ENCODE assay signal across 8 cellular contexts in the genomic region with DNA sequence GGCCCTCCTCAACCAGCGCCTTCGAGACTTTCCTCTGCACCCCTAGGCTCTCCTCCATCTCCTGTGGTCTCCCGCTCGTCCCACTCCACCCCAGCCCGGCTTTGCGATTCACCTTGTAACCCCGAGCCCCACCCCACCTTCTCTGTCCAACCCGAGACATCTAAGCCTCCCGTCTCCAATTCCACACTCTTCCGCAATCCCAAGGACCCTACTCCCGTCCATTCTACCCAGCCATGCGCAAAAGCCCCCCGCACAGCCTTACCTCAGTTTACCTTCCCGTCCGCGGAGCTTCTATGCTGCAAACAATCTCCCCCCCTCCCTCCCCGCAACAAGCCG. TPM values are rescaled to one million over a fixed set of nuclear protein-coding genes. Genes with fewer than 3 reads are reported as not detected.
DNase-seq lines count a peak whose midpoint lies in the region; ATAC-seq and TF ChIP-seq lines count a peak whose summit lies in the region.

No MANE protein-coding gene starts in this region.

- peak overlapping the region; percentile 73 for H3K4me2 ChIP-seq in DND-41 (ENCODE audit: insufficient read depth, low read length)
- H3K4me2 ChIP-seq in HCT116 (ENCODE audit: low read length), result peak overlapping the region; percentile 92

- H3K36me3 ChIP-seq in DND-41 (ENCODE audit: insufficient read depth, low read length) (peaks cover 44% of the 10 kb centered on the region), HCT116 (ENCODE audit: control insufficient read depth in 1 of 2, insufficient read depth in 2 of 2, low read length in 2 of 2) (peaks cover 5 to 7% of the 10 kb centered on the region in 2 experiments; a peak in 3 of 4 replicates), SK-N-MC (ENCODE audit: insufficient read depth, low read length) (peaks cover 19% of the 10 kb centered on the region), gastroesophageal sphincter (peaks cover 0 to 18% of the 10 kb centered on the region in 2 donors)

- H4K20me1 ChIP-seq in DND-41 (ENCODE audit: insufficient read depth, low read length) (peaks cover 37% of the 10 kb centered on the region), HCT116 (ENCODE audit: insufficient read depth) (no peaks in the 10 kb centered on the region)

- H3K4me3 ChIP-seq in DND-41 (ENCODE audit: low read depth in 1 of 2, low read length in 2 of 2) (peak overlapping the region; percentile 75 to 98), HCT116 (replicated peaks in 1 of 2; ENCODE audit: low read depth in 1 of 2, low read length in 2 of 2) (peak overlapping the region; percentile 98 to 99), SK-N-MC (peak overlapping the region; percentile 99), gastroesophageal sphincter (peak overlapping the region; percentile 81 to 93), skeletal muscle cell (ENCODE audit: low read depth, low read length) (peak overlapping the region; percentile 85)

- H3K9me2 ChIP-seq in HCT116 (ENCODE audit: insufficient read depth), result no peaks in the 10 kb centered on the region

- no peak for TF ChIP-seq POLR2A in HCT116 (IDR thresholded peaks at IDR 0.05; ENCODE audit: borderline replicate concordance, extremely low read depth, insufficient read depth, insufficient read length)
- TF ChIP-seq POLR2A in gastroesophageal sphincter (IDR thresholded peaks at IDR 0.05), result peak in 1 of 2 donors; percentile 39

- no peaks in the 10 kb centered on the region for H3K9me3 ChIP-seq in DND-41 (ENCODE audit: insufficient read depth, low read length, severe bottlenecking)
- H3K9me3 ChIP-seq in HCT116 (ENCODE audit: control insufficient read depth in 1 of 2, insufficient read depth in 1 of 2, low read depth in 1 of 2, low read length in 2 of 2), result no peaks in the 10 kb centered on the region
- no peaks in the 10 kb centered on the region for H3K9me3 ChIP-seq in SK-N-MC (ENCODE audit: low read depth, low read length)
- no peaks in the 10 kb centered on the region for H3K9me3 ChIP-seq in gastroesophageal sphincter

- TF ChIP-seq CTCF in DND-41 (IDR thresholded peaks at IDR 0.05; ENCODE audit: borderline replicate concordance, extremely low read depth, low read length, poor library complexity, severe bottlenecking), result no peak
- TF ChIP-seq CTCF in HCT116 (IDR thresholded peaks at IDR 0.05 in 2 of 3, conservative IDR thresholded peaks at IDR 0.05 in 1 of 3; ENCODE audit: borderline replicate concordance in 1 of 3, insufficient read depth in 1 of 3, low read depth in 2 of 3, low read length in 2 of 3), result no peak
- TF ChIP-seq CTCF in gastroesophageal sphincter (IDR thresholded peaks at IDR 0.05), result no peak

- DNase-seq in DND-41 (no peak), HCT116 (ENCODE audit: low read depth, low spot score) (no peak), SK-N-MC (ENCODE audit: low read depth, low spot score) (no peak), skeletal muscle cell (ENCODE audit: low read depth) (no peak), amygdala (lab: John Stamatoyannopoulos, UW) (no peak), SW 1271 (lab: John Stamatoyannopoulos, UW) (no peak), posterior cingulate gyrus (no peak)

- no TSS peak for BruUV-seq in HCT116 (replicated peaks; lab: Mats Ljungman, UMichigan)

- H3K27ac ChIP-seq in DND-41 (ENCODE audit: low read length), result peak overlapping the region; percentile 96
- H3K27ac ChIP-seq in HCT116 (ENCODE audit: low read depth, low read length), result peak overlapping the region; percentile 78; the same call in 1 of the 2 replicates
- H3K27ac ChIP-seq in SK-N-MC, result peak overlapping the region; percentile 98
- peak overlapping the region; percentile 83 to 95 (median 90) for H3K27ac ChIP-seq in gastroesophageal sphincter

- no peak for TF ChIP-seq RAD21 in HCT116 (IDR thresholded peaks at IDR 0.05; ENCODE audit: low read depth)

- 1% methylated on average over 16 of the region's 18 CpGs; no CpG with 5 or more reads in 1 of the 2 donors for WGBS in gastroesophageal sphincter (ENCODE audit: low coverage in 1 of 2), 2 donors

- POLR2A ChIA-PET in HCT116 (lab: Charles Lee), result interaction anchor here (0.6 to 5.0 kb wide), 3 partner anchors 13 to 49 kb away, joined by 4 to 49 read pairs (median 4); partner anchors contain the start of genes ZNF672 and ZNF692

- peak overlapping the region; percentile 78 for H3K9ac ChIP-seq in DND-41 (ENCODE audit: low read depth, low read length)
- peak overlapping the region; percentile 97 for H3K9ac ChIP-seq in HCT116 (ENCODE audit: low read length)
- peak overlapping the region; percentile 99 for H3K9ac ChIP-seq in SK-N-MC (ENCODE audit: insufficient read length)

- CTCF ChIA-PET in HCT116 (lab: Charles Lee), result interaction anchor here (1.0 to 2.2 kb wide), 2 partner anchors 12 to 48 kb away, joined by 6 to 12 read pairs; partner anchors contain the start of gene ZNF672

- peak; percentile 27 for ATAC-seq in DND-41 (ENCODE audit: insufficient read depth, low read depth)
- peak; percentile 30 for ATAC-seq in HCT116
- ATAC-seq in gastroesophageal sphincter, result peak; percentile 1

- peaks cover 51% of the 10 kb centered on the region for H3K79me2 ChIP-seq in DND-41 (ENCODE audit: insufficient read depth, low read length)
- peaks cover 50% of the 10 kb centered on the region for H3K79me2 ChIP-seq in HCT116 (ENCODE audit: insufficient read depth, low read length)

- RAD21 ChIA-PET in HCT116 (lab: Charles Lee; ENCODE audit: low non-redundant PET in 1 of 2, low total read pairs in 2 of 2, uncharacterized antibody in 2 of 2, unreplicated experiment in 2 of 2), result interaction anchor here in 1 of 2 experiments (1.2 kb wide), 1 partner anchor 12 kb away, joined by 4 read pairs; the partner anchor contains the start of gene ZNF672

- H2AFZ ChIP-seq in DND-41 (ENCODE audit: low read depth, low read length) (peak overlapping the region; percentile 97), HCT116 (ENCODE audit: low read depth, low read length, poor library complexity, severe bottlenecking) (peak overlapping the region; percentile 94)

- H3K4me1 ChIP-seq in DND-41 (ENCODE audit: insufficient read depth, low read length) (peaks cover 55% of the 10 kb centered on the region), HCT116 (ENCODE audit: control insufficient read depth in 1 of 2, insufficient read depth in 2 of 2, low read length in 2 of 2) (peaks cover 16 to 39% of the 10 kb centered on the region in 2 experiments), gastroesophageal sphincter (peaks cover 19 to 60% (median 48%) of the 10 kb centered on the region in 3 donors)

- no peaks in the 10 kb centered on the region for H3K27me3 ChIP-seq in DND-41 (ENCODE audit: insufficient read depth, low read length, poor library complexity)
- H3K27me3 ChIP-seq in HCT116 (ENCODE audit: insufficient read depth, low read length), result no peaks in the 10 kb centered on the region
- no peaks in the 10 kb centered on the region for H3K27me3 ChIP-seq in gastroesophageal sphincter

- no peak for TF ChIP-seq EP300 in gastroesophageal sphincter (IDR thresholded peaks at IDR 0.05)

- intact Hi-C loops in HCT116 (cut with micrococcal nuclease), result no loop called here
- intact Hi-C loops in posterior cingulate gyrus (cut with DNase I), result no loop called here

TF ChIP-seq in HCT116, 20 proteins besides CTCF, POLR2A, EP300 and RAD21:
- TF ChIP-seq SIN3A (IDR thresholded peaks at IDR 0.05; ENCODE audit: low read depth), result 0 out of 2 replicates have a peak, but pooled peaks have one; percentile 27
- peak; percentile 40 for TF ChIP-seq POLR2AphosphoS5 (IDR thresholded peaks at IDR 0.05; ENCODE audit: low read depth, low read length)
- no peak for TF ChIP-seq SP1 (IDR thresholded peaks at IDR 0.05; ENCODE audit: low read depth)

RNA-seq across cellular contexts. Expression of gene SH3BP5L, which starts 0.2 kb away (rescaled TPM):
- total RNA-seq in HCT116 (2021; ENCODE audit: unreplicated experiment) (22.3 TPM), gastroesophageal sphincter (10 to 100 TPM; 21.9 to 38.7 (median 28.4) TPM)
- polyA plus RNA-seq in HCT116 (2012), result 11.9 and 15.1 TPM in 2 replicates

RNA-seq across cellular contexts. Expression of gene ZNF672, which starts 12.5 kb away (rescaled TPM):
- total RNA-seq in HCT116 (2021; ENCODE audit: unreplicated experiment), result 27.6 TPM
- polyA plus RNA-seq in HCT116 (2012), result 24.7 and 29.4 TPM in 2 replicates
- total RNA-seq in gastroesophageal sphincter, result 10 to 100 TPM; 22.1 to 44.2 (median 34.3) TPM

RNA-seq across cellular contexts. Expression of gene ZNF692, which starts 33.3 kb away (rescaled TPM):
- 76.2 TPM for total RNA-seq in HCT116 (2021; ENCODE audit: unreplicated experiment)
- 60.2 and 69.1 TPM in 2 replicates for polyA plus RNA-seq in HCT116 (2012)
- total RNA-seq in gastroesophageal sphincter, result 10 to 100 TPM; 22.1 to 69.6 (median 28.4) TPM
